Comparison of ENCODE assay signal across 7 cellular contexts in genomic region chr4:25312496-25313193, GRCh38. TPM values are rescaled to one million over a fixed set of nuclear protein-coding genes. Genes with fewer than 3 reads are reported as not detected.
A peak's percentile ranks its signal among the peaks of the same experiment; 100 is the strongest.
DNase-seq lines count a peak whose midpoint lies in the region; ATAC-seq, FAIRE-seq and TF ChIP-seq lines count a peak whose summit lies in the region.

Gene ZCCHC4 (plus strand): TSS chr4:25312774. CDS start chr4:25312810, 36 bp downstream.

- peak; percentile 56 for DNase-seq in NCI-H187 treated with DMSO at 0.1 percent for 48 hours (lab: John Stamatoyannopoulos, UW)
- DNase-seq in astrocyte (ENCODE audit: low read depth) = peak; percentile 82
- DNase-seq in hepatocyte (ENCODE audit: low spot score) = peak; percentile 95
- peak; percentile 71 for DNase-seq in retinal pigment epithelial cell (ENCODE audit: low read depth)

- FAIRE-seq in astrocyte (lab: Jason Lieb, UNC) = no peak

- H4K20me1 ChIP-seq in astrocyte (ENCODE audit: insufficient read depth, low read length) (no peaks in the 10 kb centered on the region), hepatocyte (ENCODE audit: insufficient read depth, poor library complexity, severe bottlenecking) (no peaks in the 10 kb centered on the region)

- no peaks in the 10 kb centered on the region for H3K36me3 ChIP-seq in astrocyte (ENCODE audit: insufficient read depth, low read length)
- H3K36me3 ChIP-seq in hepatocyte (replicated peaks; ENCODE audit: insufficient read depth, low read depth) = no peaks in the 10 kb centered on the region

- TF ChIP-seq CTCF in astrocyte (IDR thresholded peaks at IDR 0.05; ENCODE audit: insufficient read depth, low read depth, low read length) (peak; percentile 97), hepatocyte (IDR thresholded peaks at IDR 0.05; ENCODE audit: poor library complexity) (peak; percentile 99), retinal pigment epithelial cell (conservative IDR thresholded peaks at IDR 0.05; ENCODE audit: low read depth, low read length) (peak; percentile 98)

- H3K4me3 ChIP-seq in astrocyte (ENCODE audit: insufficient read depth, low read depth, low read length) (peak within 1 kb of the TSS; percentile 98), hepatocyte (peak within 1 kb of the TSS; percentile 84), retinal pigment epithelial cell (ENCODE audit: low read length) (peak within 1 kb of the TSS; percentile 96)

- H3K27ac ChIP-seq in astrocyte (ENCODE audit: low read depth, low read length) (peak within 1 kb of the TSS; percentile 81), hepatocyte (peak within 1 kb of the TSS; percentile 79)

- peaks cover 17% of the 10 kb centered on the region for H3K4me1 Mint-ChIP-seq in astrocyte (ENCODE audit: low read depth, unreplicated experiment)

- H3K27ac Mint-ChIP-seq in astrocyte (ENCODE audit: unreplicated experiment) = peak within 1 kb of the TSS; percentile 85

- H3K4me2 ChIP-seq in astrocyte (ENCODE audit: low read length) = peak within 1 kb of the TSS; percentile 99
- H3K4me2 ChIP-seq in hepatocyte = peak within 1 kb of the TSS; percentile 84

- H3K9me2 ChIP-seq in hepatocyte (replicated peaks; ENCODE audit: insufficient read depth) = no peaks in the 10 kb centered on the region

- H3K27me3 Mint-ChIP-seq in astrocyte (ENCODE audit: low read depth, unreplicated experiment) = no peaks in the 10 kb centered on the region

- peak; percentile 81 for ATAC-seq in GM18502 (IDR thresholded peaks at IDR 0.05; ENCODE audit: poor library complexity, unreplicated experiment)
- peak; percentile 91 for ATAC-seq in HG02970 (IDR thresholded peaks at IDR 0.05; ENCODE audit: low FRiP score, unreplicated experiment)

- H3K9ac ChIP-seq in astrocyte (ENCODE audit: low read length) = peak within 1 kb of the TSS; percentile 94

- intact Hi-C loops in T-helper 2 cell treated with Interferon-gamma antibody and Interleukin-4, amounts not matched to agents 100 ng/mL and 5 ng/mL, for 36 hours (cut with micrococcal nuclease) = loop anchor here (1.0 to 5.0 kb wide), 7 partner anchors 19 to 730 kb away; partner anchors contain the start of genes ANAPC4, DHX15, PI4K2B and SEPSECS

- 2% methylated on average over 39 of the region's 40 CpGs for WGBS in hepatocyte (ENCODE audit: low lambda C conversion rate, missing lambda C conversion rate)

- H3K36me3 Mint-ChIP-seq in astrocyte (ENCODE audit: low read depth, unreplicated experiment) = peaks cover 2% of the 10 kb centered on the region

- no peaks in the 10 kb centered on the region for H3K9me3 Mint-ChIP-seq in astrocyte (ENCODE audit: unreplicated experiment)

- no peaks in the 10 kb centered on the region for H3K27me3 ChIP-seq in astrocyte (ENCODE audit: insufficient read depth, low read length)
- no peaks in the 10 kb centered on the region for H3K27me3 ChIP-seq in hepatocyte

- H3K9me3 ChIP-seq in astrocyte (ENCODE audit: insufficient read depth, low read depth, low read length) (no peaks in the 10 kb centered on the region), hepatocyte (ENCODE audit: low read depth) (no peaks in the 10 kb centered on the region)

- peaks cover 11% of the 10 kb centered on the region for H3K79me2 ChIP-seq in astrocyte (ENCODE audit: insufficient read depth, low read length)
- H3K79me2 ChIP-seq in hepatocyte = peaks cover 15% of the 10 kb centered on the region

- H2AFZ ChIP-seq in astrocyte (ENCODE audit: low read depth, low read length) (peak within 1 kb of the TSS; percentile 99), hepatocyte (peak within 1 kb of the TSS; percentile 99)

- H3K4me3 Mint-ChIP-seq in astrocyte (ENCODE audit: unreplicated experiment) = peak within 1 kb of the TSS; percentile 96

- H3K4me1 ChIP-seq in astrocyte (ENCODE audit: insufficient read depth, low read length) (peaks cover 16% of the 10 kb centered on the region), hepatocyte (ENCODE audit: insufficient read depth) (peaks cover 4% of the 10 kb centered on the region)

RNA-seq across cellular contexts. Expression of gene ZCCHC4, which starts in this region (rescaled TPM):
- 12.7 and 13.2 TPM in 2 replicates for total RNA-seq in T-helper 2 cell treated with Interferon-gamma antibody and Interleukin-4, amounts not matched to agents 100 ng/mL and 5 ng/mL, for 36 hours
- total RNA-seq in astrocyte = 9.7 and 10.2 TPM in 2 replicates
- 9.1 and 13.0 TPM in 2 replicates for total RNA-seq in hepatocyte
- polyA plus RNA-seq in hepatocyte = 3.9 and 4.7 TPM in 2 replicates

Comparison
In these comparisons a context has a peak if more than half of its experiments do, and no peak if none do; other contexts are left out.
1. Peak in every context shown above with its lines: DNase-seq, ATAC-seq, H3K4me3 ChIP-seq and H3K27ac ChIP-seq.